Comparison of ENCODE assay signal across 16 cellular contexts in the genomic region with DNA sequence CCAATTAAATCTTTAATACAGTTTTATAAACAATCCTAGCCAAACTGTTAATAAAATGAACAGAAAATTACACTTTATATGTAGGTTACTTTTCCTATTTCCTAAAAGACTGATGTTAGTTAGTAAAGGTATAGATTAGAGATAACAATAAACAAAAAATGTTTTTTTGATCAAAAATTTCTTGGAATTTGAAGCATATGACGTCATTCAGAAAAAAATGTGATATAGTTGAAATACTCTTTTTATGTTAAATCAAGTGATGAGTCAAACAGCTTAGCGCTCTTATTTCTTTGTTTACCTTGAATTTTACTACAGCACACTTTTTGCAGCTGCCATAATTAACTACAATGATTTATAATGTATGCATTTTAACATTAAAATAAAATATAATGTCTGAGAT.
DNase-seq lines count a peak whose midpoint lies in the region; ATAC-seq, FAIRE-seq and TF ChIP-seq lines count a peak whose summit lies in the region.
"Had no signal": no experiment of that assay in that cellular context is flagged by ENCODE, and none has a peak within 500 bp of the region (broad histone marks: within the 10 kb centered on the region; RNA-seq: fewer than 3 reads in every experiment).

No MANE protein-coding gene starts in this region.

- no peaks in the 10 kb centered on the region for H3K9me3 Mint-ChIP-seq in activated CD4-positive, alpha-beta memory T cell treated with anti-CD3 and anti-CD28 coated beads for 36 hours
- H3K9me3 Mint-ChIP-seq: CD8-positive, alpha-beta T cell had no signal

- H3K36me3 Mint-ChIP-seq in activated CD4-positive, alpha-beta memory T cell treated with anti-CD3 and anti-CD28 coated beads for 36 hours = no peaks in the 10 kb centered on the region
- H3K36me3 Mint-ChIP-seq: CD8-positive, alpha-beta T cell; IgD-negative memory B cell had no signal

- TF ChIP-seq CTCF in cardiac muscle cell (IDR thresholded peaks at IDR 0.05; ENCODE audit: low read depth, low read length) = no peak
- no peak for TF ChIP-seq CTCF in PC-3 (conservative IDR thresholded peaks at IDR 0.05; ENCODE audit: low read depth, low read length)
- no peak for TF ChIP-seq CTCF in GM10266 (IDR thresholded peaks at IDR 0.05; ENCODE audit: control insufficient read depth, insufficient read depth, low read depth, missing control alignments)

- no peak overlapping the region for H3K9ac ChIP-seq in PC-3 (ENCODE audit: low read length)
- H3K9ac ChIP-seq: BLaER1 treated with 17β-estradiol and CSF1 and Interleukin-3, amounts not matched to agents 10 nM and 100 nM had no signal

- peak overlapping the region; percentile 52 for H3K27ac ChIP-seq in cardiac muscle cell
- no peak overlapping the region for H3K27ac ChIP-seq in PC-3 (ENCODE audit: low read length)
- H3K27ac ChIP-seq: BLaER1 treated with 17β-estradiol and CSF1 and Interleukin-3, amounts not matched to agents 10 nM and 100 nM had no signal

- no peaks in the 10 kb centered on the region for H3K9me2 ChIP-seq in PC-3 (replicated peaks; ENCODE audit: low read length)

- H3K4me1 Mint-ChIP-seq in activated CD4-positive, alpha-beta memory T cell treated with anti-CD3 and anti-CD28 coated beads for 36 hours (ENCODE audit: low read depth) = no peaks in the 10 kb centered on the region
- H3K4me1 Mint-ChIP-seq: B cell, IgD-negative memory B cell had no signal

- peak; percentile 41 for FAIRE-seq in colon (lab: Jason Lieb, UNC)
- FAIRE-seq: HTR-8/SVneo had no signal

- no peak overlapping the region for H3K4me3 Mint-ChIP-seq in activated CD4-positive, alpha-beta memory T cell treated with anti-CD3 and anti-CD28 coated beads for 36 hours
- H3K4me3 Mint-ChIP-seq: B cell; CD8-positive, alpha-beta T cell; IgD-negative memory B cell had no signal

- H3F3A ChIP-seq in PC-3 (ENCODE audit: low read length, unreplicated experiment) = no peaks in the 10 kb centered on the region

- H3K4me3 ChIP-seq in cardiac muscle cell (no peak overlapping the region), PC-3 (ENCODE audit: low read length) (no peak overlapping the region)
- H3K4me3 ChIP-seq: BLaER1 treated with 17β-estradiol and CSF1 and Interleukin-3, amounts not matched to agents 10 nM and 100 nM; HAP-1 had no signal

- H3K79me2 ChIP-seq in PC-3 (ENCODE audit: low read length) = no peaks in the 10 kb centered on the region

- peak; percentile 19; the same call in 1 of the 2 replicates for ATAC-seq in PC-3
- ATAC-seq: CD8-positive, alpha-beta T cell had no signal

- intact Hi-C loops in cardiac septum (cut with DNase I) (no loop called here), PC-3 (cut with micrococcal nuclease) (no loop called here)
- intact Hi-C loops in activated CD4-positive, alpha-beta memory T cell treated with anti-CD3 and anti-CD28 coated beads for 36 hours (cut with micrococcal nuclease) = no loop called here

- H3K9me3 ChIP-seq in cardiac muscle cell (ENCODE audit: low read depth) (no peaks in the 10 kb centered on the region), PC-3 (ENCODE audit: low read length) (no peaks in the 10 kb centered on the region)
- H3K9me3 ChIP-seq: BLaER1 treated with 17β-estradiol and CSF1 and Interleukin-3, amounts not matched to agents 10 nM and 100 nM; HAP-1 had no signal

- no peak overlapping the region for H2AFZ ChIP-seq in PC-3 (ENCODE audit: low read length)

- POLR2A ChIA-PET in PC-3 (lab: Charles Lee; ENCODE audit: unreplicated experiment) = interaction anchor here (0.6 kb wide), 1 partner anchor 88 kb away, joined by 8 read pairs; no protein-coding TSS in a partner anchor
- POLR2A ChIA-PET in activated CD4-positive, alpha-beta memory T cell treated with anti-CD3 and anti-CD28 coated beads for 36 hours (lab: Charles Lee) = no interaction called here

- no peak overlapping the region for H3K4me2 ChIP-seq in PC-3 (ENCODE audit: low read length)
- H3K4me2 ChIP-seq: BLaER1 treated with 17β-estradiol and CSF1 and Interleukin-3, amounts not matched to agents 10 nM and 100 nM had no signal

- H3K36me3 ChIP-seq in cardiac muscle cell = peaks cover 99% of the 10 kb centered on the region
- peaks cover 6% of the 10 kb centered on the region; the same call in 1 of the 2 replicates for H3K36me3 ChIP-seq in PC-3 (ENCODE audit: low read depth, low read length)
- H3K36me3 ChIP-seq: BLaER1 treated with 17β-estradiol and CSF1 and Interleukin-3, amounts not matched to agents 10 nM and 100 nM had no signal

- no peaks in the 10 kb centered on the region for H3K27me3 Mint-ChIP-seq in activated CD4-positive, alpha-beta memory T cell treated with anti-CD3 and anti-CD28 coated beads for 36 hours
- H3K27me3 Mint-ChIP-seq: B cell, IgD-negative memory B cell had no signal

- BruUV-seq in PC-3 (replicated peaks; lab: Mats Ljungman, UMichigan) = no TSS peak

- DNase-seq in cardiac muscle cell (ENCODE audit: low read depth in 1 of 2, low spot score in 1 of 2) (no peak), cardiac septum (ENCODE audit: low spot score) (no peak), PC-3 (no peak), GM10266 (ENCODE audit: extremely low spot score) (no peak)
- no peak for DNase-seq in activated CD4-positive, alpha-beta memory T cell treated with anti-CD3 and anti-CD28 coated beads for 36 hours
- no peak for DNase-seq in effector CD8-positive, alpha-beta T cell (lab: John Stamatoyannopoulos, UW)
- DNase-seq: 8988T; Calu3; CD8-positive, alpha-beta T cell; KG1 had no signal

- no peak overlapping the region for H3K27ac Mint-ChIP-seq in activated CD4-positive, alpha-beta memory T cell treated with anti-CD3 and anti-CD28 coated beads for 36 hours
- H3K27ac Mint-ChIP-seq: B cell; CD8-positive, alpha-beta T cell; IgD-negative memory B cell had no signal

- H3K4me1 ChIP-seq in cardiac muscle cell (ENCODE audit: low read depth) (no peaks in the 10 kb centered on the region), PC-3 (ENCODE audit: insufficient read depth, low read length) (peaks cover 5% of the 10 kb centered on the region; the same call in 1 of the 2 replicates)
- H3K4me1 ChIP-seq: BLaER1 treated with 17β-estradiol and CSF1 and Interleukin-3, amounts not matched to agents 10 nM and 100 nM; HAP-1 had no signal

- CTCF ChIA-PET in PC-3 (lab: Charles Lee) = no interaction called here
- CTCF ChIA-PET in activated CD4-positive, alpha-beta memory T cell treated with anti-CD3 and anti-CD28 coated beads for 36 hours (lab: Charles Lee) = no interaction called here

- H3K27me3 ChIP-seq in cardiac muscle cell (no peaks in the 10 kb centered on the region), PC-3 (ENCODE audit: low read length) (no peaks in the 10 kb centered on the region)
- H3K27me3 ChIP-seq: BLaER1 treated with 17β-estradiol and CSF1 and Interleukin-3, amounts not matched to agents 10 nM and 100 nM had no signal

- no peaks in the 10 kb centered on the region for H4K20me1 ChIP-seq in PC-3 (ENCODE audit: low read length)
- H4K20me1 ChIP-seq: BLaER1 treated with 17β-estradiol and CSF1 and Interleukin-3, amounts not matched to agents 10 nM and 100 nM had no signal
